1 cellular context compared by ENCODE assay signal in the genomic region with DNA sequence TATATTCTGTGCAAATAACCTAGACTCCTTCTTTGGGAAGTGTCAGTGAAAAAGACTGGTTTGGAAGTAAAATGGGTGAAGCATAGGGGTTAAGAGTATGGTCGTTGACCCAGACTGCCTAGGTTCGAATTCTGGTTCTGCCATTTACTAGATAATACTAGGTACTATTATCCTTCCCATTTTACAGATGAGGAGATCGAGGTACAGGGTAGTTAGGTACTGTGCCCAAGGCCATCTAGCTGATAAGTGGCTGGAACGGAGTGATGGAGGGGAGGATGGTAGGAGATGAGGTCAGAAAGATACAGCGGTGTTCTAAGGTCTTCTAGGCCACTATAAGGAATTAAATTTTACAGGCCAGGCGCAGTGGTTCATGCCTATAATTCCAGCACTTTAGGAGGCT.
A peak's percentile ranks its signal among the peaks of the same experiment; 100 is the strongest.
TF ChIP-seq lines count a peak whose summit lies in the region.

No MANE protein-coding gene starts in this region.

TF ChIP-seq in K562, 482 proteins besides CTCF, POLR2A, EP300 and RAD21:
- TF ChIP-seq MTA3 (IDR thresholded peaks at IDR 0.05; ENCODE audit: borderline replicate concordance): no peak
- TF ChIP-seq BCOR (IDR thresholded peaks at IDR 0.05): peak; percentile 86
- peak; percentile 65 for TF ChIP-seq RBM25 (IDR thresholded peaks at IDR 0.05; ENCODE audit: low read depth, low read length, severe bottlenecking)
